25 cellular contexts compared by ENCODE assay signal in genomic region chr18:65941482-65941881, GRCh38.
"Had no signal": no experiment of that assay in that cellular context is flagged by ENCODE, and none has a peak within 500 bp of the region (broad histone marks: within the 10 kb centered on the region; RNA-seq: fewer than 3 reads in every experiment).

No MANE protein-coding gene starts in this region.

- ATAC-seq: activated CD4-positive, alpha-beta T cell treated with anti-CD3 and anti-CD28 coated beads for 36 hours; activated CD8-positive, alpha-beta memory T cell treated with anti-CD3 and anti-CD28 coated beads, Interleukin-2, amount 10 ng/mL, durations not matched to agents 7 days and 5 days; activated CD8-positive, alpha-beta T cell treated with anti-CD3 and anti-CD28 coated beads, Interleukin-2, amount 10 ng/mL, durations not matched to agents 7 days and 5 days; effector memory CD8-positive, alpha-beta T cell; esophagus mucosa; gastrocnemius medialis; heart right ventricle had no signal

- H3K9me3 ChIP-seq: ascending aorta, gastrocnemius medialis, heart right ventricle had no signal

- H3K4me1 ChIP-seq: ascending aorta, gastrocnemius medialis, heart right ventricle had no signal

- FAIRE-seq: colon had no signal

- H3K4me3 ChIP-seq: ascending aorta, gastrocnemius medialis, heart right ventricle had no signal

- H3K27ac ChIP-seq: ascending aorta, gastrocnemius medialis, heart right ventricle had no signal

- H3K27me3 ChIP-seq: ascending aorta, gastrocnemius medialis, heart right ventricle had no signal

- DNase-seq: activated CD4-positive, alpha-beta memory T cell treated with anti-CD3 and anti-CD28 coated beads for 36 hours; activated CD4-positive, alpha-beta T cell treated with anti-CD3 and anti-CD28 coated beads for 36 hours; activated CD4-positive, alpha-beta T cell treated with anti-CD3 and anti-CD28 coated beads, Interleukin-2, amount 10 ng/mL, durations not matched to agents 24 days and 14 days; activated CD4-positive, CD25-positive, alpha-beta regulatory T cell; activated CD4-positive, CD25-positive, alpha-beta regulatory T cell treated with anti-CD3 and anti-CD28 coated beads, Interleukin-2, amount 50 U/mL, for 72 hours; activated CD8-positive, alpha-beta memory T cell treated with anti-CD3 and anti-CD28 coated beads, Interleukin-2, amount 10 ng/mL, durations not matched to agents 7 days and 5 days; activated CD8-positive, alpha-beta memory T cell treated with anti-CD3 and anti-CD28 coated beads, Interleukin-2, amount 50 U/mL, for 4 hours; activated CD8-positive, alpha-beta T cell treated with anti-CD3 and anti-CD28 coated beads, Interleukin-2, amount 10 ng/mL, durations not matched to agents 7 days and 5 days; activated effector memory CD4-positive, alpha-beta T cell treated with anti-CD3 and anti-CD28 coated beads, Interleukin-2, amount 50 U/mL, for 16 hours; activated naive CD4-positive, alpha-beta T cell treated with anti-CD3 and anti-CD28 coated beads for 36 hours; activated naive CD8-positive, alpha-beta T cell treated with anti-CD3 and anti-CD28 coated beads, Interleukin-2, amount 10 ng/mL, durations not matched to agents 7 days and 5 days; activated T-cell treated with anti-CD3 and anti-CD28 coated beads, Interleukin-2, amount 50 U/mL, for 1 hour; activated T-cell treated with anti-CD3 and anti-CD28 coated beads, Interleukin-2, amount 50 U/mL, for 48 hours; caudate nucleus; cortex of kidney; dermis blood vessel endothelial cell; effector CD4-positive, alpha-beta T cell; effector memory CD8-positive, alpha-beta T cell; foreskin fibroblast; gastrocnemius medialis; heart right ventricle; T-helper 2 cell had no signal

- H3K36me3 ChIP-seq: ascending aorta, gastrocnemius medialis, heart right ventricle had no signal
